In the genomic region with DNA sequence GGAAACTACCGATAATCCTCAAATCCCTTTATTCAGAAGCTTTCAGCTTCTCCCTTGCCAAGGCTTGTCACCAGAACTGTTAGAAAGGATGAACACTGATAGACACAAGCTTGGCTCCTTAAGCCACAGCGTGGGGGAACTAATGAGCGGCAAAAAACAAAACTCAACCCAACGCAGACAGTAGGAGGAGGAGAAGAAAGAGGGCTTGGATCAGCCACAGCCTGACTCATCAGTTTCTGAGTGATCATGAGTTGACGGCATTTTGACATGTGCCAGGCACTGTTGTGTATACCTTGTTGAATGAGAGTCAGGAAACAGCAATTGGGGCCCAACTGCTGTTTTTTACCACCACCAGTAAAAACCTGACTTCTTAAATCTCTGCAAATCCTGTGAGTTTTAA, we compare ENCODE assay signal across 13 cellular contexts. TPM values are rescaled to one million over a fixed set of nuclear protein-coding genes. Genes with fewer than 3 reads are reported as not detected.
DNase-seq lines count a peak whose midpoint lies in the region; ATAC-seq and TF ChIP-seq lines count a peak whose summit lies in the region.
"Had no signal": no experiment of that assay in that cellular context is flagged by ENCODE, and none has a peak within 500 bp of the region (broad histone marks: within the 10 kb centered on the region; RNA-seq: fewer than 3 reads in every experiment).

No MANE protein-coding gene starts in this region.

- peak overlapping the region; percentile 86 to 97 (median 88) for H3K4me2 ChIP-seq in BLaER1 treated with 17β-estradiol and CSF1 and Interleukin-3, amounts not matched to agents 10 nM and 100 nM
- peak overlapping the region; percentile 63 for H3K4me2 ChIP-seq in MM.1S (ENCODE audit: low read depth, low read length)

- H3K4me3 ChIP-seq in BLaER1 treated with 17β-estradiol and CSF1 and Interleukin-3, amounts not matched to agents 10 nM and 100 nM, result no peak overlapping the region
- H3K4me3 ChIP-seq in MM.1S (ENCODE audit: low read length), result peak overlapping the region; percentile 23; the same call in 1 of the 2 replicates
- H3K4me3 ChIP-seq in naive thymus-derived CD4-positive, alpha-beta T cell (ENCODE audit: low read length), result no peak overlapping the region
- H3K4me3 ChIP-seq: body of pancreas, gastroesophageal sphincter had no signal

- ATAC-seq in naive thymus-derived CD4-positive, alpha-beta T cell, result peak; percentile 46
- ATAC-seq in HG03097 (IDR thresholded peaks at IDR 0.05; ENCODE audit: low FRiP score, unreplicated experiment), result no peak
- ATAC-seq: body of pancreas, gastroesophageal sphincter had no signal

- intact Hi-C loops in activated naive CD4-positive, alpha-beta T cell treated with anti-CD3 and anti-CD28 coated beads for 36 hours (cut with micrococcal nuclease), result loop anchor here (1.0 kb wide), 2 partner anchors 36 to 97 kb away; no protein-coding TSS in a partner anchor
- intact Hi-C loops in naive thymus-derived CD4-positive, alpha-beta T cell (cut with micrococcal nuclease), result loop anchor here in 1 of 2 donors (2.0 kb wide), 1 partner anchor 21 kb away; no protein-coding TSS in a partner anchor

- H3K9me3 Mint-ChIP-seq in activated naive CD4-positive, alpha-beta T cell treated with anti-CD3 and anti-CD28 coated beads for 36 hours, result no peaks in the 10 kb centered on the region
- no peaks in the 10 kb centered on the region for H3K9me3 Mint-ChIP-seq in naive thymus-derived CD4-positive, alpha-beta T cell
- H3K9me3 Mint-ChIP-seq in osteocyte (ENCODE audit: unreplicated experiment), result no peaks in the 10 kb centered on the region
- H3K9me3 Mint-ChIP-seq: IgD-negative memory B cell had no signal

- H3K36me3 Mint-ChIP-seq in activated naive CD4-positive, alpha-beta T cell treated with anti-CD3 and anti-CD28 coated beads for 36 hours (ENCODE audit: low read depth), result peaks cover 3% of the 10 kb centered on the region
- H3K36me3 Mint-ChIP-seq in naive thymus-derived CD4-positive, alpha-beta T cell, result peaks cover 0 to 28% (median 7%) of the 10 kb centered on the region in 5 donors
- H3K36me3 Mint-ChIP-seq in osteocyte (ENCODE audit: unreplicated experiment), result no peaks in the 10 kb centered on the region

- H3K27me3 Mint-ChIP-seq in activated naive CD4-positive, alpha-beta T cell treated with anti-CD3 and anti-CD28 coated beads for 36 hours (ENCODE audit: low read depth), result no peaks in the 10 kb centered on the region
- H3K27me3 Mint-ChIP-seq in naive thymus-derived CD4-positive, alpha-beta T cell, result no peaks in the 10 kb centered on the region
- H3K27me3 Mint-ChIP-seq in osteocyte (ENCODE audit: unreplicated experiment), result peaks cover 20% of the 10 kb centered on the region
- H3K27me3 Mint-ChIP-seq: IgD-negative memory B cell had no signal

- no peak overlapping the region for H3K27ac Mint-ChIP-seq in activated naive CD4-positive, alpha-beta T cell treated with anti-CD3 and anti-CD28 coated beads for 36 hours
- peak overlapping the region in 1 of 9 donors; percentile 18 for H3K27ac Mint-ChIP-seq in naive thymus-derived CD4-positive, alpha-beta T cell
- no peak overlapping the region for H3K27ac Mint-ChIP-seq in osteocyte (ENCODE audit: unreplicated experiment)

- H3K27ac ChIP-seq in BLaER1 treated with 17β-estradiol and CSF1 and Interleukin-3, amounts not matched to agents 10 nM and 100 nM, result peak overlapping the region; percentile 66 to 92 (median 88); a peak in 21 of 22 replicates
- H3K27ac ChIP-seq in MM.1S (ENCODE audit: low read length), result peak overlapping the region; percentile 95
- H3K27ac ChIP-seq in naive thymus-derived CD4-positive, alpha-beta T cell (ENCODE audit: low read depth, low read length), result no peak overlapping the region
- H3K27ac ChIP-seq: gastroesophageal sphincter had no signal

- peaks cover 65 to 78% (median 72%) of the 10 kb centered on the region in 10 experiments for H3K4me1 ChIP-seq in BLaER1 treated with 17β-estradiol and CSF1 and Interleukin-3, amounts not matched to agents 10 nM and 100 nM
- H3K4me1 ChIP-seq in MM.1S (ENCODE audit: low read length), result peaks cover 80% of the 10 kb centered on the region
- H3K4me1 ChIP-seq in naive thymus-derived CD4-positive, alpha-beta T cell (ENCODE audit: control insufficient read depth in 2 of 2, insufficient read depth in 2 of 2, low read length in 2 of 2), result peaks cover 14 to 27% of the 10 kb centered on the region in 2 donors
- H3K4me1 ChIP-seq: body of pancreas, gastroesophageal sphincter had no signal

- TF ChIP-seq CTCF in MM.1S (IDR thresholded peaks at IDR 0.05; ENCODE audit: low read length), result peak; percentile 25
- TF ChIP-seq CTCF in osteocyte (IDR thresholded peaks at IDR 0.05), result no peak

- H4K20me1 ChIP-seq in BLaER1 treated with 17β-estradiol and CSF1 and Interleukin-3, amounts not matched to agents 10 nM and 100 nM, result no peaks in the 10 kb centered on the region
- no peaks in the 10 kb centered on the region for H4K20me1 ChIP-seq in MM.1S (ENCODE audit: insufficient read depth, low read length)

- H3K79me2 ChIP-seq in MM.1S (ENCODE audit: low read length), result peaks cover 68% of the 10 kb centered on the region

- CTCF ChIA-PET in activated naive CD4-positive, alpha-beta T cell treated with anti-CD3 and anti-CD28 coated beads for 36 hours (lab: Charles Lee), result interaction anchor here (1.5 kb wide), 1 partner anchor 43 kb away, joined by 4 read pairs; no protein-coding TSS in a partner anchor
- CTCF ChIA-PET in naive thymus-derived CD4-positive, alpha-beta T cell (lab: Charles Lee), result no interaction called here

- peak overlapping the region in 5 of 11 experiments; percentile 18 to 70 (median 26); a peak in 8 of 22 replicates for H3K9ac ChIP-seq in BLaER1 treated with 17β-estradiol and CSF1 and Interleukin-3, amounts not matched to agents 10 nM and 100 nM
- H3K9ac ChIP-seq in MM.1S (ENCODE audit: low read length), result peak overlapping the region; percentile 72

- H3K4me3 Mint-ChIP-seq in activated naive CD4-positive, alpha-beta T cell treated with anti-CD3 and anti-CD28 coated beads for 36 hours, result no peak overlapping the region
- no peak overlapping the region for H3K4me3 Mint-ChIP-seq in naive thymus-derived CD4-positive, alpha-beta T cell
- H3K4me3 Mint-ChIP-seq in osteocyte (ENCODE audit: unreplicated experiment), result no peak overlapping the region

- H2AFZ ChIP-seq in MM.1S (ENCODE audit: low read length), result no peak overlapping the region

- peaks cover 0 to 15% (median 0%) of the 10 kb centered on the region in 11 experiments; a peak in 2 of 22 replicates for H3K36me3 ChIP-seq in BLaER1 treated with 17β-estradiol and CSF1 and Interleukin-3, amounts not matched to agents 10 nM and 100 nM
- H3K36me3 ChIP-seq in MM.1S (replicated peaks; ENCODE audit: insufficient read depth, low read length), result peaks cover 22% of the 10 kb centered on the region; the same call in 1 of the 2 replicates
- no peaks in the 10 kb centered on the region for H3K36me3 ChIP-seq in naive thymus-derived CD4-positive, alpha-beta T cell (ENCODE audit: control insufficient read depth in 2 of 3, insufficient read depth in 3 of 3, low read length in 3 of 3)
- H3K36me3 ChIP-seq: gastroesophageal sphincter had no signal

- no peaks in the 10 kb centered on the region for H3K27me3 ChIP-seq in BLaER1 treated with 17β-estradiol and CSF1 and Interleukin-3, amounts not matched to agents 10 nM and 100 nM
- H3K27me3 ChIP-seq in MM.1S (replicated peaks; ENCODE audit: insufficient read depth, low read length), result no peaks in the 10 kb centered on the region
- H3K27me3 ChIP-seq in naive thymus-derived CD4-positive, alpha-beta T cell (ENCODE audit: control insufficient read depth in 2 of 2, insufficient read depth in 2 of 2, low read length in 2 of 2), result no peaks in the 10 kb centered on the region
- H3K27me3 ChIP-seq: body of pancreas had no signal

- POLR2A ChIA-PET in naive thymus-derived CD4-positive, alpha-beta T cell (lab: Charles Lee), result no interaction called here

- peak; percentile 91 for DNase-seq in MM.1S
- DNase-seq in activated naive CD4-positive, alpha-beta T cell treated with anti-CD3 and anti-CD28 coated beads for 36 hours, result peak; percentile 72
- DNase-seq in naive thymus-derived CD4-positive, alpha-beta T cell, result peak in 1 of 9 donors; percentile 36
- DNase-seq in effector CD8-positive, alpha-beta T cell (lab: John Stamatoyannopoulos, UW), result no peak
- no peak for DNase-seq in osteocyte (ENCODE audit: extremely low spot score, unreplicated experiment)
- no peak for DNase-seq in retina
- DNase-seq: NCI-H446 treated with DMSO at 0.1 percent for 48 hours, T1000 had no signal

- H3K4me1 Mint-ChIP-seq in activated naive CD4-positive, alpha-beta T cell treated with anti-CD3 and anti-CD28 coated beads for 36 hours (ENCODE audit: low read depth), result peaks cover 64% of the 10 kb centered on the region
- peaks cover 39 to 72% (median 64%) of the 10 kb centered on the region in 7 donors for H3K4me1 Mint-ChIP-seq in naive thymus-derived CD4-positive, alpha-beta T cell
- H3K4me1 Mint-ChIP-seq in osteocyte (ENCODE audit: unreplicated experiment), result peaks cover 11% of the 10 kb centered on the region

- peaks cover 50% of the 10 kb centered on the region for H3F3A ChIP-seq in MM.1S (ENCODE audit: insufficient read depth, low read length)

- H3K9me3 ChIP-seq in BLaER1 treated with 17β-estradiol and CSF1 and Interleukin-3, amounts not matched to agents 10 nM and 100 nM (replicated peaks in 1 of 11), result no peaks in the 10 kb centered on the region
- H3K9me3 ChIP-seq in MM.1S (replicated peaks; ENCODE audit: insufficient read depth, low read length), result no peaks in the 10 kb centered on the region
- H3K9me3 ChIP-seq in naive thymus-derived CD4-positive, alpha-beta T cell (ENCODE audit: control insufficient read depth in 2 of 3, low read length in 3 of 3), result no peaks in the 10 kb centered on the region
- H3K9me3 ChIP-seq: body of pancreas, gastroesophageal sphincter had no signal

- no peaks in the 10 kb centered on the region for H3K9me2 ChIP-seq in MM.1S (replicated peaks; ENCODE audit: insufficient read depth, low read length)

RNA-seq across cellular contexts. Expression of gene PLXNC1, which starts 23.7 kb away (rescaled TPM):
- 1 to 10 TPM; 3.6 to 4.0 TPM for total RNA-seq in activated naive CD4-positive, alpha-beta T cell treated with anti-CD3 and anti-CD28 coated beads for 36 hours
- total RNA-seq in naive thymus-derived CD4-positive, alpha-beta T cell, result 10 to 100 TPM; 12.2 to 57.2 (median 19.3) TPM
- 1 to 10 TPM; 2.5 to 2.9 TPM for polyA plus RNA-seq in naive thymus-derived CD4-positive, alpha-beta T cell
- total RNA-seq in osteocyte, result 0.32 and 1.1 TPM in 2 replicates

Comparison
In these comparisons a context has a peak if more than half of its experiments do, and no peak if none do; other contexts are left out.
1. DNase-seq: peak in MM.1S (single experiment) and activated naive CD4-positive, alpha-beta T cell treated with anti-CD3 and anti-CD28 coated beads for 36 hours (single experiment); none in effector CD8-positive, alpha-beta T cell (single experiment), osteocyte (single experiment) and retina (single experiment).